In genomic region chr7:138701312-138701923, GRCh38 we compare ENCODE assay signal across 34 cellular contexts. TPM values are rescaled to one million over a fixed set of nuclear protein-coding genes. Genes with fewer than 3 reads are reported as not detected.
"Had no signal": no experiment of that assay in that cellular context is flagged by ENCODE, and none has a peak within 500 bp of the region (broad histone marks: within the 10 kb centered on the region; RNA-seq: fewer than 3 reads in every experiment).

A gene with protein sequence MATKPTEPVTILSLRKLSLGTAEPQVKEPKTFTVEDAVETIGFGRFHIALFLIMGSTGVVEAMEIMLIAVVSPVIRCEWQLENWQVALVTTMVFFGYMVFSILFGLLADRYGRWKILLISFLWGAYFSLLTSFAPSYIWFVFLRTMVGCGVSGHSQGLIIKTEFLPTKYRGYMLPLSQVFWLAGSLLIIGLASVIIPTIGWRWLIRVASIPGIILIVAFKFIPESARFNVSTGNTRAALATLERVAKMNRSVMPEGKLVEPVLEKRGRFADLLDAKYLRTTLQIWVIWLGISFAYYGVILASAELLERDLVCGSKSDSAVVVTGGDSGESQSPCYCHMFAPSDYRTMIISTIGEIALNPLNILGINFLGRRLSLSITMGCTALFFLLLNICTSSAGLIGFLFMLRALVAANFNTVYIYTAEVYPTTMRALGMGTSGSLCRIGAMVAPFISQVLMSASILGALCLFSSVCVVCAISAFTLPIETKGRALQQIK (minus strand): TSS chr7:138701362. CDS start chr7:138679045, 22,317 bp downstream.

- H3K4me1 ChIP-seq: body of pancreas, breast epithelium, SJCRH30 had no signal

- H3K27ac ChIP-seq: body of pancreas, breast epithelium, SJCRH30, SK-N-MC had no signal

- H3K9me3 Mint-ChIP-seq: activated CD4-positive, alpha-beta T cell treated with anti-CD3 and anti-CD28 coated beads, Interleukin-2, amount 10 ng/mL, durations not matched to agents 7 days and 5 days; activated naive CD4-positive, alpha-beta T cell treated with anti-CD3 and anti-CD28 coated beads, Interleukin-2, amount 50 U/mL, for 24 hours; activated naive CD8-positive, alpha-beta T cell treated with anti-CD3 and anti-CD28 coated beads, Interleukin-2, amount 10 ng/mL, durations not matched to agents 7 days and 5 days; activated T-cell treated with anti-CD3 and anti-CD28 coated beads, Interleukin-2, amount 50 U/mL, for 24 hours; activated T-helper 2 cell treated with anti-CD3 and anti-CD28 coated beads, Interferon-gamma antibody, Interleukin-2, Interleukin-4, amounts not matched to agents 10 μg/mL and 5 μg/mL and 100 μg/mL, durations not matched to agents 14 hours and 24 hours and 36 hours; T-helper 2 cell treated with Interferon-gamma antibody and Interleukin-4, amounts not matched to agents 5 μg/mL and 100 μg/mL, for 36 hours; WTC11 had no signal

- H3K4me1 Mint-ChIP-seq: activated CD4-positive, alpha-beta T cell treated with anti-CD3 and anti-CD28 coated beads for 36 hours; activated CD4-positive, alpha-beta T cell treated with anti-CD3 and anti-CD28 coated beads, Interleukin-2, amount 10 ng/mL, durations not matched to agents 7 days and 5 days; activated naive CD4-positive, alpha-beta T cell treated with anti-CD3 and anti-CD28 coated beads, Interleukin-2, amount 50 U/mL, for 24 hours; activated naive CD8-positive, alpha-beta T cell treated with anti-CD3 and anti-CD28 coated beads, Interleukin-2, amount 10 ng/mL, durations not matched to agents 7 days and 5 days had no signal

- H3K27ac Mint-ChIP-seq: activated CD4-positive, alpha-beta T cell treated with anti-CD3 and anti-CD28 coated beads for 36 hours; activated CD4-positive, alpha-beta T cell treated with anti-CD3 and anti-CD28 coated beads, Interleukin-2, amount 10 ng/mL, durations not matched to agents 7 days and 5 days; activated CD8-positive, alpha-beta T cell treated with anti-CD3 and anti-CD28 coated beads, Interleukin-2, amount 10 ng/mL, durations not matched to agents 7 days and 5 days; activated naive CD4-positive, alpha-beta T cell treated with anti-CD3 and anti-CD28 coated beads, Interleukin-2, amount 50 U/mL, for 24 hours; activated naive CD8-positive, alpha-beta T cell treated with anti-CD3 and anti-CD28 coated beads, Interleukin-2, amount 10 ng/mL, durations not matched to agents 7 days and 5 days; activated T-cell treated with anti-CD3 and anti-CD28 coated beads, Interleukin-2, amount 50 U/mL, for 24 hours; activated T-helper 2 cell treated with anti-CD3 and anti-CD28 coated beads, Interferon-gamma antibody, Interleukin-2, Interleukin-4, amounts not matched to agents 10 μg/mL and 5 μg/mL and 100 μg/mL, durations not matched to agents 14 hours and 24 hours and 36 hours; T-helper 2 cell treated with Interferon-gamma antibody and Interleukin-4, amounts not matched to agents 5 μg/mL and 100 μg/mL, for 36 hours; WTC11 had no signal

- H3K36me3 ChIP-seq: breast epithelium, MG63, SJCRH30 had no signal

- H3K36me3 Mint-ChIP-seq: activated naive CD4-positive, alpha-beta T cell treated with anti-CD3 and anti-CD28 coated beads, Interleukin-2, amount 50 U/mL, for 24 hours; activated naive CD8-positive, alpha-beta T cell treated with anti-CD3 and anti-CD28 coated beads, Interleukin-2, amount 10 ng/mL, durations not matched to agents 7 days and 5 days; WTC11 had no signal

- ATAC-seq: activated CD4-positive, alpha-beta T cell treated with anti-CD3 and anti-CD28 coated beads for 36 hours; activated CD4-positive, CD25-positive, alpha-beta regulatory T cell treated with anti-CD3 and anti-CD28 coated beads, Interleukin-2, amount 50 U/mL, for 24 hours; activated CD8-positive, alpha-beta T cell treated with anti-CD3 and anti-CD28 coated beads, Interleukin-2, amount 10 ng/mL, durations not matched to agents 7 days and 5 days; body of pancreas; Panc1; WTC11 had no signal

- H3K27me3 ChIP-seq: body of pancreas, breast epithelium, MG63, SJCRH30 had no signal

- H3K9me3 ChIP-seq: body of pancreas, breast epithelium, MG63, SJCRH30 had no signal

- H3K4me3 Mint-ChIP-seq: activated CD4-positive, alpha-beta T cell treated with anti-CD3 and anti-CD28 coated beads for 36 hours; activated CD4-positive, alpha-beta T cell treated with anti-CD3 and anti-CD28 coated beads, Interleukin-2, amount 10 ng/mL, durations not matched to agents 7 days and 5 days; activated CD8-positive, alpha-beta T cell treated with anti-CD3 and anti-CD28 coated beads, Interleukin-2, amount 10 ng/mL, durations not matched to agents 7 days and 5 days; activated naive CD4-positive, alpha-beta T cell treated with anti-CD3 and anti-CD28 coated beads, Interleukin-2, amount 50 U/mL, for 24 hours; activated naive CD8-positive, alpha-beta T cell treated with anti-CD3 and anti-CD28 coated beads, Interleukin-2, amount 10 ng/mL, durations not matched to agents 7 days and 5 days; activated T-cell treated with anti-CD3 and anti-CD28 coated beads, Interleukin-2, amount 50 U/mL, for 24 hours; T-helper 2 cell treated with Interferon-gamma antibody and Interleukin-4, amounts not matched to agents 5 μg/mL and 100 μg/mL, for 36 hours; WTC11 had no signal

- H3K27me3 Mint-ChIP-seq: activated naive CD4-positive, alpha-beta T cell treated with anti-CD3 and anti-CD28 coated beads, Interleukin-2, amount 50 U/mL, for 24 hours; activated T-cell treated with anti-CD3 and anti-CD28 coated beads, Interleukin-2, amount 50 U/mL, for 24 hours had no signal

- H3K4me3 ChIP-seq: body of pancreas, breast epithelium, MG63, SJCRH30, SK-N-MC had no signal

- DNase-seq: activated CD4-positive, alpha-beta T cell treated with anti-CD3 and anti-CD28 coated beads for 36 hours; activated CD4-positive, alpha-beta T cell treated with anti-CD3 and anti-CD28 coated beads, Interleukin-2, amount 10 ng/mL, durations not matched to agents 7 days and 5 days; activated CD4-positive, alpha-beta T cell treated with anti-CD3 and anti-CD28 coated beads, Interleukin-2, amount 50 U/mL, for 48 hours; activated CD8-positive, alpha-beta T cell treated with anti-CD3 and anti-CD28 coated beads, Interleukin-2, amount 10 ng/mL, durations not matched to agents 7 days and 5 days; activated gamma-delta T cell; activated naive CD4-positive, alpha-beta T cell treated with Interleukin-2 at 50 U/mL for 16 hours; activated naive CD8-positive, alpha-beta T cell treated with anti-CD3 and anti-CD28 coated beads, Interleukin-2, amount 10 ng/mL, durations not matched to agents 7 days and 5 days; activated T-cell treated with anti-CD3 and anti-CD28 coated beads, Interleukin-2, amount 50 U/mL, for 24 hours; amygdala; body of pancreas; Kasumi-1; MG63; NCI-H1048; NCI-H1105 treated with DMSO at 0.1 percent for 48 hours; NCI-H1436; NCI-H1694; NCI-H1930; NCI-H2081 treated with DMSO at 0.1 percent for 48 hours; NCI-H345; NCI-H524 treated with DMSO at 0.1 percent for 48 hours; SHP77; SJCRH30 had no signal

RNA-seq across cellular contexts. Expression of the gene that starts here (rescaled TPM):
- total RNA-seq: activated CD4-positive, alpha-beta T cell treated with anti-CD3 and anti-CD28 coated beads for 36 hours; activated T-helper 2 cell treated with anti-CD3 and anti-CD28 coated beads, Interferon-gamma antibody, Interleukin-2, Interleukin-4, amounts not matched to agents 10 μg/mL and 5 μg/mL and 100 μg/mL, durations not matched to agents 14 hours and 24 hours and 36 hours; body of pancreas; cardiac septum; NCI-H460; RPMI7951; SJCRH30; T-helper 1 cell treated with Interleukin-12 subunit alpha and Interleukin-12 subunit beta and Interleukin-4 antibody, amounts not matched to agents 30 ng/mL and 1 ng/mL, for 36 hours had no signal
